ENCODE assay signal across 1 cellular context in genomic region chr11:65314501-65315203, GRCh38.
TF ChIP-seq lines count a peak whose summit lies in the region.

Gene CDC42EP2, plus strand, starts transcription at chr11:65314866. Its CDS starts 6,033 bp downstream, at chr11:65320899.

TF ChIP-seq in K562, 482 proteins besides CTCF, POLR2A, EP300 and RAD21 (continued from another document and continues in another):
- no peak for TF ChIP-seq ZBTB40 (IDR thresholded peaks at IDR 0.05)
- no peak for TF ChIP-seq ZBTB40 (CRISPR knock-in tag; IDR thresholded peaks at IDR 0.05)
- TF ChIP-seq ZKSCAN8 (CRISPR knock-in tag; IDR thresholded peaks at IDR 0.05): no peak
- no peak for TF ChIP-seq TCFL5 (CRISPR knock-in tag; conservative IDR thresholded peaks at IDR 0.05)
- TF ChIP-seq TFE3 (CRISPR knock-in tag; IDR thresholded peaks at IDR 0.05): no peak
- no peak for TF ChIP-seq PATZ1 (CRISPR knock-in tag; IDR thresholded peaks at IDR 0.05; ENCODE audit: borderline replicate concordance)
- TF ChIP-seq POLR2B (IDR thresholded peaks at IDR 0.05; ENCODE audit: low read depth, partially characterized antibody): peak; percentile 46
- TF ChIP-seq RHOXF2B (CRISPR knock-in tag; conservative IDR thresholded peaks at IDR 0.05): no peak
- TF ChIP-seq ZNF24 (IDR thresholded peaks at IDR 0.05): no peak
- TF ChIP-seq, protein P1, sequence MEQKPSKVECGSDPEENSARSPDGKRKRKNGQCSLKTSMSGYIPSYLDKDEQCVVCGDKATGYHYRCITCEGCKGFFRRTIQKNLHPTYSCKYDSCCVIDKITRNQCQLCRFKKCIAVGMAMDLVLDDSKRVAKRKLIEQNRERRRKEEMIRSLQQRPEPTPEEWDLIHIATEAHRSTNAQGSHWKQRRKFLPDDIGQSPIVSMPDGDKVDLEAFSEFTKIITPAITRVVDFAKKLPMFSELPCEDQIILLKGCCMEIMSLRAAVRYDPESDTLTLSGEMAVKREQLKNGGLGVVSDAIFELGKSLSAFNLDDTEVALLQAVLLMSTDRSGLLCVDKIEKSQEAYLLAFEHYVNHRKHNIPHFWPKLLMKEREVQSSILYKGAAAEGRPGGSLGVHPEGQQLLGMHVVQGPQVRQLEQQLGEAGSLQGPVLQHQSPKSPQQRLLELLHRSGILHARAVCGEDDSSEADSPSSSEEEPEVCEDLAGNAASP (IDR thresholded peaks at IDR 0.05): no peak
- TF ChIP-seq HMGN3 (IDR thresholded peaks at IDR 0.05; ENCODE audit: borderline replicate concordance, extremely low read depth, insufficient read length, low read depth, low read length): no peak
- TF ChIP-seq SAP30 (IDR thresholded peaks at IDR 0.05; ENCODE audit: borderline replicate concordance, insufficient read depth, low read depth, low read length, poor library complexity, severe bottlenecking): peak; percentile 4
- TF ChIP-seq ETS1 (conservative IDR thresholded peaks at IDR 0.05; ENCODE audit: control insufficient read depth, low read depth, low read length): peak; percentile 71; the same call in 1 of the 2 replicates
- TF ChIP-seq SNRNP70 (optimal IDR thresholded peaks at IDR 0.05; ENCODE audit: low read depth, low read length): no peak
- no peak for TF ChIP-seq NR2C2 (CRISPR knock-in tag; IDR thresholded peaks at IDR 0.05)
- peak; percentile 60 for TF ChIP-seq NR2C2 (tag; IDR thresholded peaks at IDR 0.05)
- TF ChIP-seq THRAP3 (IDR thresholded peaks at IDR 0.05; ENCODE audit: borderline replicate concordance): no peak
- TF ChIP-seq SMAD3 (CRISPR knock-in tag; conservative IDR thresholded peaks at IDR 0.05): no peak
- no peak for TF ChIP-seq NUFIP1 (IDR thresholded peaks at IDR 0.05; ENCODE audit: partially characterized antibody)
- no peak for TF ChIP-seq HOXB6 (CRISPR knock-in tag; IDR thresholded peaks at IDR 0.05; ENCODE audit: borderline replicate concordance)
- TF ChIP-seq, protein P2, sequence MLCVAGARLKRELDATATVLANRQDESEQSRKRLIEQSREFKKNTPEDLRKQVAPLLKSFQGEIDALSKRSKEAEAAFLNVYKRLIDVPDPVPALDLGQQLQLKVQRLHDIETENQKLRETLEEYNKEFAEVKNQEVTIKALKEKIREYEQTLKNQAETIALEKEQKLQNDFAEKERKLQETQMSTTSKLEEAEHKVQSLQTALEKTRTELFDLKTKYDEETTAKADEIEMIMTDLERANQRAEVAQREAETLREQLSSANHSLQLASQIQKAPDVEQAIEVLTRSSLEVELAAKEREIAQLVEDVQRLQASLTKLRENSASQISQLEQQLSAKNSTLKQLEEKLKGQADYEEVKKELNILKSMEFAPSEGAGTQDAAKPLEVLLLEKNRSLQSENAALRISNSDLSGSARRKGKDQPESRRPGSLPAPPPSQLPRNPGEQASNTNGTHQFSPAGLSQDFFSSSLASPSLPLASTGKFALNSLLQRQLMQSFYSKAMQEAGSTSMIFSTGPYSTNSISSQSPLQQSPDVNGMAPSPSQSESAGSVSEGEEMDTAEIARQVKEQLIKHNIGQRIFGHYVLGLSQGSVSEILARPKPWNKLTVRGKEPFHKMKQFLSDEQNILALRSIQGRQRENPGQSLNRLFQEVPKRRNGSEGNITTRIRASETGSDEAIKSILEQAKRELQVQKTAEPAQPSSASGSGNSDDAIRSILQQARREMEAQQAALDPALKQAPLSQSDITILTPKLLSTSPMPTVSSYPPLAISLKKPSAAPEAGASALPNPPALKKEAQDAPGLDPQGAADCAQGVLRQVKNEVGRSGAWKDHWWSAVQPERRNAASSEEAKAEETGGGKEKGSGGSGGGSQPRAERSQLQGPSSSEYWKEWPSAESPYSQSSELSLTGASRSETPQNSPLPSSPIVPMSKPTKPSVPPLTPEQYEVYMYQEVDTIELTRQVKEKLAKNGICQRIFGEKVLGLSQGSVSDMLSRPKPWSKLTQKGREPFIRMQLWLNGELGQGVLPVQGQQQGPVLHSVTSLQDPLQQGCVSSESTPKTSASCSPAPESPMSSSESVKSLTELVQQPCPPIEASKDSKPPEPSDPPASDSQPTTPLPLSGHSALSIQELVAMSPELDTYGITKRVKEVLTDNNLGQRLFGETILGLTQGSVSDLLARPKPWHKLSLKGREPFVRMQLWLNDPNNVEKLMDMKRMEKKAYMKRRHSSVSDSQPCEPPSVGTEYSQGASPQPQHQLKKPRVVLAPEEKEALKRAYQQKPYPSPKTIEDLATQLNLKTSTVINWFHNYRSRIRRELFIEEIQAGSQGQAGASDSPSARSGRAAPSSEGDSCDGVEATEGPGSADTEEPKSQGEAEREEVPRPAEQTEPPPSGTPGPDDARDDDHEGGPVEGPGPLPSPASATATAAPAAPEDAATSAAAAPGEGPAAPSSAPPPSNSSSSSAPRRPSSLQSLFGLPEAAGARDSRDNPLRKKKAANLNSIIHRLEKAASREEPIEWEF (CRISPR knock-in tag; IDR thresholded peaks at IDR 0.05): no peak
- peak; percentile 11 for TF ChIP-seq HNRNPLL (IDR thresholded peaks at IDR 0.05; ENCODE audit: low read depth, low read length, poor library complexity, severe bottlenecking)
- peak; percentile 9; the same call in 1 of the 2 replicates for TF ChIP-seq L3MBTL2 (IDR thresholded peaks at IDR 0.05)
- peak; percentile 89 for TF ChIP-seq POLR2G (IDR thresholded peaks at IDR 0.05; ENCODE audit: low read depth, low read length)
- TF ChIP-seq, protein P3, sequence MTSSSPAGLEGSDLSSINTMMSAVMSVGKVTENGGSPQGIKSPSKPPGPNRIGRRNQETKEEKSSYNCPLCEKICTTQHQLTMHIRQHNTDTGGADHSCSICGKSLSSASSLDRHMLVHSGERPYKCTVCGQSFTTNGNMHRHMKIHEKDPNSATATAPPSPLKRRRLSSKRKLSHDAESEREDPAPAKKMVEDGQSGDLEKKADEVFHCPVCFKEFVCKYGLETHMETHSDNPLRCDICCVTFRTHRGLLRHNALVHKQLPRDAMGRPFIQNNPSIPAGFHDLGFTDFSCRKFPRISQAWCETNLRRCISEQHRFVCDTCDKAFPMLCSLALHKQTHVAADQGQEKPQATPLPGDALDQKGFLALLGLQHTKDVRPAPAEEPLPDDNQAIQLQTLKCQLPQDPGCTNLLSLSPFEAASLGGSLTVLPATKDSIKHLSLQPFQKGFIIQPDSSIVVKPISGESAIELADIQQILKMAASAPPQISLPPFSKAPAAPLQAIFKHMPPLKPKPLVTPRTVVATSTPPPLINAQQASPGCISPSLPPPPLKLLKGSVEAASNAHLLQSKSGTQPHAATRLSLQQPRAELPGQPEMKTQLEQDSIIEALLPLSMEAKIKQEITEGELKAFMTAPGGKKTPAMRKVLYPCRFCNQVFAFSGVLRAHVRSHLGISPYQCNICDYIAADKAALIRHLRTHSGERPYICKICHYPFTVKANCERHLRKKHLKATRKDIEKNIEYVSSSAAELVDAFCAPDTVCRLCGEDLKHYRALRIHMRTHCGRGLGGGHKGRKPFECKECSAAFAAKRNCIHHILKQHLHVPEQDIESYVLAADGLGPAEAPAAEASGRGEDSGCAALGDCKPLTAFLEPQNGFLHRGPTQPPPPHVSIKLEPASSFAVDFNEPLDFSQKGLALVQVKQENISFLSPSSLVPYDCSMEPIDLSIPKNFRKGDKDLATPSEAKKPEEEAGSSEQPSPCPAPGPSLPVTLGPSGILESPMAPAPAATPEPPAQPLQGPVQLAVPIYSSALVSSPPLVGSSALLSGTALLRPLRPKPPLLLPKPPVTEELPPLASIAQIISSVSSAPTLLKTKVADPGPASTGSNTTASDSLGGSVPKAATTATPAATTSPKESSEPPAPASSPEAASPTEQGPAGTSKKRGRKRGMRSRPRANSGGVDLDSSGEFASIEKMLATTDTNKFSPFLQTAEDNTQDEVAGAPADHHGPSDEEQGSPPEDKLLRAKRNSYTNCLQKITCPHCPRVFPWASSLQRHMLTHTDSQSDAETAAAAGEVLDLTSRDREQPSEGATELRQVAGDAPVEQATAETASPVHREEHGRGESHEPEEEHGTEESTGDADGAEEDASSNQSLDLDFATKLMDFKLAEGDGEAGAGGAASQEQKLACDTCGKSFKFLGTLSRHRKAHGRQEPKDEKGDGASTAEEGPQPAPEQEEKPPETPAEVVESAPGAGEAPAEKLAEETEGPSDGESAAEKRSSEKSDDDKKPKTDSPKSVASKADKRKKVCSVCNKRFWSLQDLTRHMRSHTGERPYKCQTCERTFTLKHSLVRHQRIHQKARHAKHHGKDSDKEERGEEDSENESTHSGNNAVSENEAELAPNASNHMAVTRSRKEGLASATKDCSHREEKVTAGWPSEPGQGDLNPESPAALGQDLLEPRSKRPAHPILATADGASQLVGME (CRISPR knock-in tag; IDR thresholded peaks at IDR 0.05): no peak
